Comparison of ENCODE assay signal across 25 cellular contexts in the genomic region with DNA sequence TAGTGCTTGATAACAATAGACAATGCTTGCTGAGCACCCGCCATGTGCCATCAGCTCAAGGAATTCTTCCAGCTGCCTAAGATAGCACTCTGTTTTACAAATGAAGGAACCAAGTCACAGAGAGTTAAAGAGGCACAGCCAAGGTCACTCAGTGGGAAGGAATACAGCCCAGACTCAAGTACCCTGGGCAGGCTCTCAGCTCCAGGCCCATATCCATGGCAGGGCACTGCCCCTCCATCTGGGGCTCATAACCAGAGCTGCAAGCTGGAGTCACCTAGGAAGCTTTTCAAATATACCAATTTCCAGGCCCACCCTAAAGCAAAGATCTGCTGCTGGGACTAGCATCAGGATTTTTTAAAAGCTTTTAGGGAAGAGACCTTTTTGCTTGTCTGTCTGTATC. TPM values are rescaled to one million over a fixed set of nuclear protein-coding genes. Genes with fewer than 3 reads are reported as not detected.
DNase-seq lines count a peak whose midpoint lies in the region; ATAC-seq, FAIRE-seq and TF ChIP-seq lines count a peak whose summit lies in the region.
"Had no signal": no experiment of that assay in that cellular context is flagged by ENCODE, and none has a peak within 500 bp of the region (broad histone marks: within the 10 kb centered on the region; RNA-seq: fewer than 3 reads in every experiment).

No MANE protein-coding gene starts in this region.

- TF ChIP-seq RAD21 in H1 (IDR thresholded peaks at IDR 0.05 in 1 of 2, conservative IDR thresholded peaks at IDR 0.05 in 1 of 2; ENCODE audit: low read depth in 2 of 2, low read length in 2 of 2), result no peak

- H3K27me3 ChIP-seq in H1 (replicated peaks in 1 of 4; ENCODE audit: control insufficient read depth in 3 of 4, extremely low read depth in 1 of 4, insufficient read depth in 3 of 4, low read length in 3 of 4), result no peaks in the 10 kb centered on the region
- no peaks in the 10 kb centered on the region for H3K27me3 ChIP-seq in osteoblast (ENCODE audit: insufficient read depth, low read length)

- TF ChIP-seq POLR2A in H1 (IDR thresholded peaks at IDR 0.05; ENCODE audit: control extremely low read depth in 1 of 2, low read depth in 2 of 2, low read length in 2 of 2), result no peak

- TF ChIP-seq CTCF in H1 (IDR thresholded peaks at IDR 0.05; ENCODE audit: control extremely low read depth in 1 of 3, insufficient read depth in 1 of 3, low read depth in 1 of 3, low read length in 3 of 3), result no peak
- no peak for TF ChIP-seq CTCF in osteoblast (IDR thresholded peaks at IDR 0.05; ENCODE audit: extremely low read depth, low read depth, low read length)
- TF ChIP-seq CTCF in GM13976 (IDR thresholded peaks at IDR 0.05; ENCODE audit: borderline replicate concordance, control extremely low read depth, extremely low read depth, insufficient read depth, missing control alignments), result no peak

- H2BK20ac ChIP-seq in H1 (ENCODE audit: low read length), result no peak overlapping the region

- H3K27ac ChIP-seq in H1 (ENCODE audit: low read depth, low read length) (no peak overlapping the region), osteoblast (ENCODE audit: low read depth, low read length) (no peak overlapping the region)
- H3K27ac ChIP-seq: GM23248, HL-60, PC-9 had no signal

- POLR2A ChIA-PET in H1 (lab: Charles Lee; ENCODE audit: partially characterized antibody), result interaction anchor here (0.6 to 0.7 kb wide), 3 partner anchors 9 to 457 kb away, joined by 3 to 4 read pairs (median 3); no protein-coding TSS in a partner anchor

- in situ Hi-C loops in GM13976 (cut with MboI; ENCODE audit: low sequenced_read_pairs, unreplicated experiment), result no loop called here

- no peaks in the 10 kb centered on the region for H4K20me1 ChIP-seq in H1 (replicated peaks in 1 of 2; ENCODE audit: control insufficient read depth in 1 of 2, insufficient read depth in 2 of 2, low read length in 2 of 2)
- no peaks in the 10 kb centered on the region for H4K20me1 ChIP-seq in osteoblast (ENCODE audit: insufficient read depth, low read length)

- H2BK15ac ChIP-seq in H1 (ENCODE audit: low read length), result no peak overlapping the region

- H3K79me1 ChIP-seq in H1 (ENCODE audit: low read depth, low read length), result no peaks in the 10 kb centered on the region

- H3K9me3 ChIP-seq in H1 (ENCODE audit: insufficient read depth in 2 of 2, low read depth in 1 of 2, low read length in 1 of 2) (no peaks in the 10 kb centered on the region), osteoblast (ENCODE audit: low read depth, low read length) (no peaks in the 10 kb centered on the region)

- H3K36me3 ChIP-seq in H1 (ENCODE audit: control insufficient read depth in 2 of 4, insufficient read depth in 4 of 4, low read length in 3 of 4), result no peaks in the 10 kb centered on the region
- no peaks in the 10 kb centered on the region for H3K36me3 ChIP-seq in osteoblast (ENCODE audit: insufficient read depth, low read length)

- 80% methylated on average over 1 of the region's 1 CpG; no CpG with 5 or more reads in 1 of the 2 experiments for WGBS in H1 (ENCODE audit: extremely low coverage in 1 of 2, insufficient coverage in 1 of 2, insufficient read length in 1 of 2, insufficient replicate concordance in 2 of 2, low coverage in 1 of 2, low lambda C conversion rate in 2 of 2, missing lambda C conversion rate in 1 of 2), 2 experiments

- H3K79me2 ChIP-seq in H1 (ENCODE audit: control insufficient read depth in 1 of 2, insufficient read depth in 2 of 2, low read length in 2 of 2), result no peaks in the 10 kb centered on the region
- no peaks in the 10 kb centered on the region for H3K79me2 ChIP-seq in osteoblast (ENCODE audit: insufficient read depth, low read length)

- H3K14ac ChIP-seq in H1 (ENCODE audit: insufficient read length), result no peak overlapping the region

- no peak overlapping the region for H4K8ac ChIP-seq in H1 (ENCODE audit: extremely low read depth, insufficient read depth, low read length)

- H2AK5ac ChIP-seq in H1 (ENCODE audit: low read depth, low read length), result no peak overlapping the region

- no peak overlapping the region for H3K4ac ChIP-seq in H1 (replicated peaks; ENCODE audit: insufficient read length, low read depth, low read length)

- no peak overlapping the region for H3K56ac ChIP-seq in H1 (replicated peaks; ENCODE audit: insufficient read length, low read depth, low read length)

- no peak for TF ChIP-seq EP300 in H1 (IDR thresholded peaks at IDR 0.05; ENCODE audit: borderline replicate concordance in 1 of 2, low read depth in 2 of 2, low read length in 2 of 2)

- no peaks in the 10 kb centered on the region for H3K23me2 ChIP-seq in H1 (ENCODE audit: low read depth, low read length)

- no peak overlapping the region for H2BK5ac ChIP-seq in H1 (ENCODE audit: low read depth, low read length)

- no peak overlapping the region for H3K18ac ChIP-seq in H1 (ENCODE audit: extremely low read depth, low read length)

- no peak overlapping the region for H4K5ac ChIP-seq in H1 (ENCODE audit: insufficient read length, low read depth, low read length)

- DNase-seq in Right ventricle myocardium superior (no peak), left cardiac atrium (no peak), H1 (ENCODE audit: low read depth in 1 of 2, low spot score in 2 of 2) (peak in 1 of 2 experiments; percentile 38), osteoblast (ENCODE audit: insufficient read length, low spot score, missing footprints) (peak; percentile 75), GM13976 (ENCODE audit: low spot score) (no peak), DMS153 (lab: John Stamatoyannopoulos, UW) (no peak), SIG-M5 treated with dmso at 0.1 percent for 504 hours (lab: John Stamatoyannopoulos, UW; ENCODE audit: unreplicated experiment) (no peak)
- DNase-seq: CD4-positive, alpha-beta T cell; GM23248; NCI-H1048; NCI-H1417; NCI-H1694 treated with DMSO at 0.1 percent for 48 hours; NCI-H2081; NCI-H2227 treated with DMSO at 0.1 percent for 48 hours; NCI-H526 treated with DMSO at 0.1 percent for 48 hours; PC-9; SHP77 had no signal

- no peak overlapping the region for H4K91ac ChIP-seq in H1 (replicated peaks; ENCODE audit: insufficient read length, low read length)

- H3K4me1 ChIP-seq in H1 (replicated peaks in 1 of 4; ENCODE audit: control insufficient read depth in 3 of 4, insufficient read depth in 4 of 4, low read length in 3 of 4), result no peaks in the 10 kb centered on the region; a peak in 1 of 7 replicates
- H3K4me1 ChIP-seq in osteoblast (ENCODE audit: insufficient read depth, low read length), result no peaks in the 10 kb centered on the region

- peak; percentile 53 for ATAC-seq in Right ventricle myocardium superior (ENCODE audit: poor library complexity)
- ATAC-seq in left cardiac atrium, result no peak
- ATAC-seq: GM12878, HCT116 had no signal

- no peak for FAIRE-seq in H1 (lab: Jason Lieb, UNC)
- FAIRE-seq: G401.6, GM12878 had no signal

- no peak overlapping the region for H3K9ac ChIP-seq in H1 (replicated peaks in 1 of 4; ENCODE audit: extremely low read depth in 1 of 4, low read depth in 3 of 4, low read length in 3 of 4)
- H3K9ac ChIP-seq: GM23248 had no signal

- H3K4me3 ChIP-seq in H1 (ENCODE audit: extremely low read depth in 1 of 4, insufficient read depth in 2 of 4, low read depth in 3 of 4, low read length in 4 of 4) (no peak overlapping the region), osteoblast (ENCODE audit: insufficient read depth, low read length) (no peak overlapping the region)
- H3K4me3 ChIP-seq: GM12878, GM23248, PC-9 had no signal

- H2BK120ac ChIP-seq in H1 (replicated peaks; ENCODE audit: low read depth, low read length), result no peak overlapping the region

- intact Hi-C loops in Right ventricle myocardium superior (cut with DNase I) (no loop called here), left cardiac atrium (cut with DNase I) (no loop called here)

- H3K4me2 ChIP-seq in H1 (ENCODE audit: insufficient read depth in 1 of 2, low read depth in 2 of 2, low read length in 2 of 2), result no peak overlapping the region
- H3K4me2 ChIP-seq in osteoblast (ENCODE audit: insufficient read depth, low read length), result no peak overlapping the region
- H3K4me2 ChIP-seq: PC-9 had no signal

- H2AFZ ChIP-seq in H1 (ENCODE audit: low read length) (0 out of 2 replicates have a peak overlapping the region, but pooled peaks have one; percentile 41), osteoblast (ENCODE audit: low read length) (no peak overlapping the region)
- H2AFZ ChIP-seq: GM23248, PC-9 had no signal

- H3K23ac ChIP-seq in H1 (ENCODE audit: insufficient read length), result no peak overlapping the region

- CTCF ChIA-PET in H1 (lab: Charles Lee; ENCODE audit: partially characterized antibody), result interaction anchor here (0.6 to 2.1 kb wide), 11 partner anchors 10 to 584 kb away, joined by 3 to 12 read pairs (median 3); no protein-coding TSS in a partner anchor

- H2BK12ac ChIP-seq in H1 (ENCODE audit: low read depth, low read length), result peak overlapping the region; percentile 4; the same call in 1 of the 2 replicates

TF ChIP-seq in H1, 55 proteins besides CTCF, POLR2A, EP300 and RAD21 (continues in another document):
- no peak for TF ChIP-seq MAX (IDR thresholded peaks at IDR 0.05)

RNA-seq across cellular contexts. Expression of gene CLEC20A, which starts 1.6 kb away (rescaled TPM):
- total RNA-seq in Right ventricle myocardium superior (not detected), left cardiac atrium (not detected), osteoblast (under 0.01 TPM in 1 of 2 replicates, not detected in the other)
- total RNA-seq in H1 (2021; fragmentation: NEBNext Ultra II Directional; extraction: Animal tissue kit (Norgen Biotek cat#: 25700)), result not detected in 2 replicates
- polyA plus RNA-seq in H1 (2011; rRNA removed), result not detected in 2 replicates
- not detected for polyA plus RNA-seq in H1 (2011; cell fraction: cytosol; rRNA removed)
- not detected for polyA plus RNA-seq in H1 (2011; cell fraction: nucleus; rRNA removed)
- polyA plus RNA-seq in H1 (2012, experiment 1 of 2), result not detected in 4 replicates
- not detected for polyA plus RNA-seq in H1 (2012, experiment 2 of 2)
- not detected for polyA plus RNA-seq in H1 (2013, experiment 1 of 2)
- polyA plus RNA-seq in H1 (2013, experiment 2 of 2), result not detected
- polyA minus RNA-seq in H1 (2011; rRNA and poly(A)+ RNA removed), result not detected in 2 replicates
- polyA minus RNA-seq in H1 (2011; cell fraction: cytosol; rRNA and poly(A)+ RNA removed), result not detected
- not detected for polyA minus RNA-seq in H1 (2011; cell fraction: nucleus; rRNA and poly(A)+ RNA removed)
- total RNA-seq: A172; CD4-positive, alpha-beta T cell; GM12878; GM23248; NCI-H460; PC-9; RPMI7951 had no signal
- polyA plus RNA-seq: BJ, GM12878, GM23248 had no signal

RNA-seq across cellular contexts. Expression of gene TEX35, which starts 17.8 kb away (rescaled TPM):
- total RNA-seq in Right ventricle myocardium superior (0.40 TPM), left cardiac atrium (not detected), osteoblast (not detected in 2 replicates)
- not detected in 2 replicates for total RNA-seq in H1 (2021; fragmentation: NEBNext Ultra II Directional; extraction: Animal tissue kit (Norgen Biotek cat#: 25700))
- polyA plus RNA-seq in H1 (2011; rRNA removed), result 0.03 TPM in 1 of 2 replicates, not detected in the other
- 0.04 TPM for polyA plus RNA-seq in H1 (2011; cell fraction: cytosol; rRNA removed)
- 0.11 TPM for polyA plus RNA-seq in H1 (2011; cell fraction: nucleus; rRNA removed)
- polyA plus RNA-seq in H1 (2012, experiment 1 of 2), result 0.09 TPM in 1 of 4 replicates, not detected in the others
- polyA plus RNA-seq in H1 (2012, experiment 2 of 2), result not detected
- not detected for polyA plus RNA-seq in H1 (2013, experiment 1 of 2)
- polyA plus RNA-seq in H1 (2013, experiment 2 of 2), result 0.02 TPM
- polyA minus RNA-seq in H1 (2011; rRNA and poly(A)+ RNA removed), result not detected in 2 replicates
- polyA minus RNA-seq in H1 (2011; cell fraction: cytosol; rRNA and poly(A)+ RNA removed), result not detected
- polyA minus RNA-seq in H1 (2011; cell fraction: nucleus; rRNA and poly(A)+ RNA removed), result not detected
- total RNA-seq: A172; CD4-positive, alpha-beta T cell; GM12878; GM23248; NCI-H460; PC-9; RPMI7951 had no signal
- polyA plus RNA-seq: BJ, GM12878, GM23248 had no signal
